In the genomic region with DNA sequence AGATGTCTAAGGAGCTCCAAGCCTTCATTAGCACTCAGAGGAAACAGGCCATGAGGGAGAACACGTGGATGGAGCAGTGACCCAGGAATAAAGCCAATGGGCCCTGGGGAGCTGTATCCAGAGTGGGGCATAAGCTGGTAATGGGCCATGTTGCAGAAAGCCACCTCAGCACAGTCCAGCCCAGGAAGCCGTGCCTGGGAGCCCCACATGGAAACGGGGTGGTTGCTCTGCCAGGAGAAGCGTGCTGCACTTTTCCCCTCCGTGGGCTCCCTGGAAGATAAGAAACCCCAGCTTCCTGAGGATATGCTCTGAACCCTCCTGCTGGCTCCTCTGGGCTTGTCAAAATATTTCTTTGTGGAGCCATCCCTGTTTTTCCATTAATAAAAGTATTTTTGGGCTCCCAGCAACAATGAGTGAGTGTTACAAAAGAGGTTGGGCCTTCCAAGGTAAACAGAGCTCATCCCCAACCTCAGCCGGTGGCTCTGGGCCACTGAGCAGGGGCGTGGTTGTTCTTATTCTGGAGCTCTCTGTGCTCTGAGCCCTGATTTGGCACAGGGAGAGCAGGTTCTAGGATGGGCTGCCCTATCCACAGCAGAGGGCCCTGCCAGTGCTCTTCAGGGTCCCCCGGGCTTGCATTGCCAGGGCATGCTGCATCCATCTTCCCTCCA, we compare ENCODE assay signal across 22 cellular contexts. TPM values are rescaled to one million over a fixed set of nuclear protein-coding genes. Genes with fewer than 3 reads are reported as not detected.
DNase-seq lines count a peak whose midpoint lies in the region; ATAC-seq, FAIRE-seq and TF ChIP-seq lines count a peak whose summit lies in the region.
"Had no signal": no experiment of that assay in that cellular context is flagged by ENCODE, and none has a peak within 500 bp of the region (broad histone marks: within the 10 kb centered on the region; RNA-seq: fewer than 3 reads in every experiment).

No MANE protein-coding gene starts in this region.

- H3K4me1 ChIP-seq in K562 (replicated peaks in 1 of 2; ENCODE audit: control insufficient read depth in 2 of 2, insufficient read depth in 2 of 2, low read length in 2 of 2) (peaks cover 0 to 8% of the 10 kb centered on the region in 2 experiments; a peak in 4 of 5 replicates), gastroesophageal sphincter (peaks cover 0 to 31% (median 9%) of the 10 kb centered on the region in 3 donors), testis (no peaks in the 10 kb centered on the region)

- no peak overlapping the region for H3K4me2 ChIP-seq in K562 (ENCODE audit: insufficient read depth, low read length)

- TF ChIP-seq RAD21 in K562 (CRISPR knock-in tag; conservative IDR thresholded peaks at IDR 0.05 in 1 of 2, IDR thresholded peaks at IDR 0.05 in 1 of 2), result no peak

- H4K20me1 ChIP-seq in K562 (replicated peaks; ENCODE audit: control insufficient read depth, insufficient read depth, low read length), result no peaks in the 10 kb centered on the region

- ATAC-seq in K562, result no peak
- ATAC-seq in gastroesophageal sphincter, result peak; percentile 79
- ATAC-seq in GM19463 (IDR thresholded peaks at IDR 0.05; ENCODE audit: unreplicated experiment), result no peak
- ATAC-seq: GM12878 had no signal

- H3K4me3 Mint-ChIP-seq in activated T-cell treated with anti-CD3 and anti-CD28 coated beads, Interleukin-2, amount 50 U/mL, for 24 hours, result no peak overlapping the region
- H3K4me3 Mint-ChIP-seq: activated naive CD4-positive, alpha-beta T cell treated with anti-CD3 and anti-CD28 coated beads, Interleukin-2, amount 50 U/mL, for 24 hours; B cell; immature natural killer cell; nephron progenitor cell; stimulated activated naive B cell treated with anti-CD40 and anti-IgM and Interleukin-4, amounts not matched to agents 10 μg/mL and 1 μg/mL and 100 μg/mL, for 72 hours; type B pancreatic cell had no signal

- H3K4me3 ChIP-seq in K562 (no peak overlapping the region), gastroesophageal sphincter (no peak overlapping the region), testis (no peak overlapping the region)
- H3K4me3 ChIP-seq: GM12878 had no signal

- peaks cover under 1% of the 10 kb centered on the region for H3K27me3 Mint-ChIP-seq in activated T-cell treated with anti-CD3 and anti-CD28 coated beads, Interleukin-2, amount 50 U/mL, for 24 hours
- H3K27me3 Mint-ChIP-seq: activated naive CD4-positive, alpha-beta T cell treated with anti-CD3 and anti-CD28 coated beads, Interleukin-2, amount 50 U/mL, for 24 hours had no signal

- no peaks in the 10 kb centered on the region for H3K79me2 ChIP-seq in K562 (ENCODE audit: control insufficient read depth, insufficient read depth, low read length)

- no peaks in the 10 kb centered on the region; the same call in 1 of the 2 replicates for H3K9me3 ChIP-seq in K562 (replicated peaks; ENCODE audit: control insufficient read depth, insufficient read depth, low read depth, low read length)
- peaks cover 0 to 4% (median 0%) of the 10 kb centered on the region in 3 donors for H3K9me3 ChIP-seq in gastroesophageal sphincter
- no peaks in the 10 kb centered on the region for H3K9me3 ChIP-seq in testis

- TF ChIP-seq EP300 in K562 (IDR thresholded peaks at IDR 0.05; ENCODE audit: low read length) (no peak), gastroesophageal sphincter (IDR thresholded peaks at IDR 0.05) (no peak)

- H3K9me1 ChIP-seq in K562 (ENCODE audit: control insufficient read depth, insufficient read depth, low read length), result no peaks in the 10 kb centered on the region

- peaks cover 3% of the 10 kb centered on the region for H3K36me3 Mint-ChIP-seq in activated T-cell treated with anti-CD3 and anti-CD28 coated beads, Interleukin-2, amount 50 U/mL, for 24 hours (ENCODE audit: low read depth)
- H3K36me3 Mint-ChIP-seq: stimulated activated naive B cell treated with anti-CD40 and anti-IgM and Interleukin-4, amounts not matched to agents 10 μg/mL and 1 μg/mL and 100 μg/mL, for 72 hours; type B pancreatic cell had no signal

- peak overlapping the region; percentile 48 for H2AFZ ChIP-seq in K562 (ENCODE audit: low read depth, low read length)

- H3K27ac ChIP-seq in K562 (ENCODE audit: extremely low read depth, low read depth, low read length) (no peak overlapping the region), gastroesophageal sphincter (peak overlapping the region in 3 of 4 donors; percentile 46 to 77 (median 71)), testis (peak overlapping the region in 1 of 2 donors; percentile 45)

- FAIRE-seq in K562 (lab: Jason Lieb, UNC), result no peak
- FAIRE-seq: GM12878 had no signal

- H3K36me3 ChIP-seq in K562 (ENCODE audit: control insufficient read depth, insufficient read depth, low read length), result no peaks in the 10 kb centered on the region
- no peaks in the 10 kb centered on the region for H3K36me3 ChIP-seq in gastroesophageal sphincter
- H3K36me3 ChIP-seq in testis (ENCODE audit: low read depth, missing control alignments), result no peaks in the 10 kb centered on the region

- DNase-seq in activated T-cell treated with anti-CD3 and anti-CD28 coated beads, Interleukin-2, amount 50 U/mL, for 24 hours, result no peak
- DNase-seq in activated T-cell treated with anti-CD3 and anti-CD28 coated beads for 4 hours (no peak), K562 (ENCODE audit: extremely low read depth in 1 of 4, low spot score in 3 of 4) (no peak), testis (peak; percentile 64), SIG-M5 treated with dmso at 0.1 percent for 504 hours (lab: John Stamatoyannopoulos, UW; ENCODE audit: unreplicated experiment) (no peak), COR-L47 (lab: John Stamatoyannopoulos, UW) (no peak)
- DNase-seq: 8988T; DMS79; immature natural killer cell; Karpas-422; NCI-H187 treated with DMSO at 0.1 percent for 48 hours; NCI-H2227 treated with DMSO at 0.1 percent for 48 hours; NCI-H748 treated with DMSO at 0.1 percent for 48 hours; nephron progenitor cell; SIG-M5; stimulated activated naive B cell treated with anti-CD40 and anti-IgM and Interleukin-4, amounts not matched to agents 10 μg/mL and 1 μg/mL and 100 μg/mL, for 72 hours had no signal

- H3K9me3 Mint-ChIP-seq in activated T-cell treated with anti-CD3 and anti-CD28 coated beads, Interleukin-2, amount 50 U/mL, for 24 hours, result peaks cover 6% of the 10 kb centered on the region
- H3K9me3 Mint-ChIP-seq: activated naive CD4-positive, alpha-beta T cell treated with anti-CD3 and anti-CD28 coated beads, Interleukin-2, amount 50 U/mL, for 24 hours; immature natural killer cell; type B pancreatic cell had no signal

- 33% methylated on average over 8 of the region's 8 CpGs for whole genome bisulfite sequencing in K562 (ENCODE audit: insufficient coverage, low coverage, missing lambda C conversion rate)
- 43 to 50% methylated on average over 3 to 5 of the region's 8 CpGs for WGBS in gastroesophageal sphincter (ENCODE audit: low coverage in 1 of 2), 2 donors
- 41 to 62% methylated on average over 5 to 8 of the region's 8 CpGs for WGBS in testis, 2 donors

- CTCF ChIA-PET in K562 (lab: Yijun Ruan, JAX; ENCODE audit: low intra/inter-chr PET ratio), result no interaction called here

- in situ Hi-C loops in K562 (cut with MboI), result no loop called here

- peak overlapping the region; percentile 73 for H3K27ac Mint-ChIP-seq in activated T-cell treated with anti-CD3 and anti-CD28 coated beads, Interleukin-2, amount 50 U/mL, for 24 hours
- H3K27ac Mint-ChIP-seq: activated naive CD4-positive, alpha-beta T cell treated with anti-CD3 and anti-CD28 coated beads, Interleukin-2, amount 50 U/mL, for 24 hours; B cell; immature natural killer cell; nephron progenitor cell; stimulated activated naive B cell treated with anti-CD40 and anti-IgM and Interleukin-4, amounts not matched to agents 10 μg/mL and 1 μg/mL and 100 μg/mL, for 72 hours; type B pancreatic cell had no signal

- H3K9ac ChIP-seq in K562 (ENCODE audit: insufficient read depth in 1 of 2, low read depth in 2 of 2, low read length in 2 of 2), result no peak overlapping the region

- BruUV-seq in K562 (replicated peaks; lab: Mats Ljungman, UMichigan), result no TSS peak

- H3K27me3 ChIP-seq in K562 (ENCODE audit: control insufficient read depth in 2 of 2, insufficient read depth in 2 of 2, low read length in 2 of 2) (no peaks in the 10 kb centered on the region; a peak in 1 of 5 replicates), gastroesophageal sphincter (no peaks in the 10 kb centered on the region), testis (no peaks in the 10 kb centered on the region)

- TF ChIP-seq CTCF in K562 (IDR thresholded peaks at IDR 0.05 in 2 of 3, conservative IDR thresholded peaks at IDR 0.05 in 1 of 3; ENCODE audit: insufficient read depth in 2 of 3, low read depth in 1 of 3, low read length in 3 of 3) (no peak), gastroesophageal sphincter (IDR thresholded peaks at IDR 0.05) (no peak), testis (IDR thresholded peaks at IDR 0.05) (no peak)

- POLR2A ChIA-PET in K562 (lab: Yijun Ruan, JAX), result no interaction called here

- TF ChIP-seq POLR2A in K562 (conservative IDR thresholded peaks at IDR 0.05) (no peak), gastroesophageal sphincter (IDR thresholded peaks at IDR 0.05) (no peak), testis (IDR thresholded peaks at IDR 0.05) (no peak)

- intact Hi-C loops in K562 (cut with micrococcal nuclease), result no loop called here
- intact Hi-C loops in testis (cut with DNase I; ENCODE audit: low total_unique reads), result no loop called here

- peaks cover 18% of the 10 kb centered on the region for H3K4me1 Mint-ChIP-seq in activated T-cell treated with anti-CD3 and anti-CD28 coated beads, Interleukin-2, amount 50 U/mL, for 24 hours (ENCODE audit: low read depth)
- H3K4me1 Mint-ChIP-seq: activated naive CD4-positive, alpha-beta T cell treated with anti-CD3 and anti-CD28 coated beads, Interleukin-2, amount 50 U/mL, for 24 hours; B cell; immature natural killer cell; stimulated activated naive B cell treated with anti-CD40 and anti-IgM and Interleukin-4, amounts not matched to agents 10 μg/mL and 1 μg/mL and 100 μg/mL, for 72 hours had no signal

RNA-seq across cellular contexts. Expression of gene NFATC2, which starts 31.2 kb away (rescaled TPM):
- total RNA-seq in K562 (2011; cell fraction: chromatin; rRNA removed; ENCODE audit: low replicate concordance), result 19.7 and 27.2 TPM in 2 replicates
- 7.7 and 10.9 TPM in 2 replicates for total RNA-seq in K562 (2011; cell fraction: nucleolus; rRNA removed)
- 16.1 and 29.1 TPM in 2 replicates for total RNA-seq in K562 (2011; cell fraction: nucleoplasm; rRNA removed)
- 2.5 and 3.7 TPM in 2 replicates for total RNA-seq in K562 (2014; rRNA removed)
- 2.7 and 3.0 TPM in 2 replicates for total RNA-seq in K562 (2014; rRNA removed; fragmentation: Illumina TruSeq; extraction: Trizol)
- 2.6 and 3.3 TPM in 2 replicates for total RNA-seq in K562 (2015; rRNA removed; fragmentation: Illumina TruSeq; extraction: Trizol)
- total RNA-seq in K562 (2021), result 11.2 and 11.3 TPM in 2 replicates
- 1.6 and 2.1 TPM in 2 replicates for polyA plus RNA-seq in K562 (2011; rRNA removed)
- 1.00 and 1.6 TPM in 2 replicates for polyA plus RNA-seq in K562 (2011; cell fraction: cytosol; rRNA removed)
- polyA plus RNA-seq in K562 (2011; cell fraction: nucleus; rRNA removed), result 5.3 and 5.7 TPM in 2 replicates
- 7.2 and 8.8 TPM in 2 replicates for polyA plus RNA-seq in K562 (2012)
- polyA plus RNA-seq in K562 (2014; fragmentation: Illumina TruSeq; extraction: Trizol), result 7.0 and 8.1 TPM in 2 replicates
- 1 to 10 TPM; 1.9 to 4.1 TPM for polyA plus RNA-seq in K562 (2014; fragmentation: Nextera tagmentation; extraction: Ambion mirVana)
- 3.8 and 4.0 TPM in 2 replicates for polyA plus RNA-seq in K562 (2014; rRNA removed)
- polyA minus RNA-seq in K562 (2011; rRNA and poly(A)+ RNA removed), result 2.7 and 4.2 TPM in 2 replicates
- 4.4 and 4.8 TPM in 2 replicates for polyA minus RNA-seq in K562 (2011; cell fraction: cytosol; rRNA and poly(A)+ RNA removed)
- 4.3 TPM in 2 replicates for polyA minus RNA-seq in K562 (2011; cell fraction: nucleus; rRNA and poly(A)+ RNA removed)
- total RNA-seq in gastroesophageal sphincter, result 10 to 100 TPM in 2 of 4 donors, 1 to 10 TPM in 2; 4.4 to 20.2 (median 9.0) TPM
- 1 to 10 TPM; 5.4 to 6.5 TPM for total RNA-seq in testis
- polyA plus RNA-seq in testis (ENCODE audit: insufficient read depth, low read depth, low replicate concordance), result 7.5 TPM
